Comparison of ENCODE assay signal across 1 cellular context in the genomic region with DNA sequence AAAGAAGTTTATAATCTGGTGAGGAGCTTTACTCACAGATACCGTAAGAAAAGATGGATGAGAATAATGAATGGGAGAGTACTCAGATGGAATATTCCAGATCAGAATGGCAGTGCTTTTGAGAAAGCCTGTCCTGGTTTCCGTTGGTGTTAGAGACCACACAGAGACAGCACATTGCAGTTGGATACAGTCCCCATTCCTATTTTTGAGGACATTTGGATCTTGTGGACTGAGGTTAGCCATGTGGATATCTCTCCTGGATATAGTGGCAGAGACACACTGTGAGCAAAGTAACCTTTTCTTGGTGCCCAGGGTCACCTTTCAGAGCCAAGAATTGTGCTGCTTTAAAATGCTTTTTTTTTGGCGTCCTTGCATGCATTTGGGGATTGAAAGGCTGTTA.
TF ChIP-seq lines count a peak whose summit lies in the region.

No MANE protein-coding gene starts in this region.

TF ChIP-seq in IMR-90, 13 proteins besides CTCF, POLR2A, EP300 and RAD21 (continued from another document):
- TF ChIP-seq CHD1 (IDR thresholded peaks at IDR 0.05; ENCODE audit: low read depth, low read length) (no peak), BHLHE40 (IDR thresholded peaks at IDR 0.05; ENCODE audit: low read depth, low read length) (no peak), SMC3 (IDR thresholded peaks at IDR 0.05; ENCODE audit: low read depth, low read length) (no peak), RCOR1 (IDR thresholded peaks at IDR 0.05; ENCODE audit: insufficient replicate concordance, low read length) (no peak), FOS (IDR thresholded peaks at IDR 0.05; ENCODE audit: low read depth, low read length) (no peak), NFE2L2 (IDR thresholded peaks at IDR 0.05; ENCODE audit: low read depth, low read length) (no peak)
- TF ChIP-seq, protein P1, sequence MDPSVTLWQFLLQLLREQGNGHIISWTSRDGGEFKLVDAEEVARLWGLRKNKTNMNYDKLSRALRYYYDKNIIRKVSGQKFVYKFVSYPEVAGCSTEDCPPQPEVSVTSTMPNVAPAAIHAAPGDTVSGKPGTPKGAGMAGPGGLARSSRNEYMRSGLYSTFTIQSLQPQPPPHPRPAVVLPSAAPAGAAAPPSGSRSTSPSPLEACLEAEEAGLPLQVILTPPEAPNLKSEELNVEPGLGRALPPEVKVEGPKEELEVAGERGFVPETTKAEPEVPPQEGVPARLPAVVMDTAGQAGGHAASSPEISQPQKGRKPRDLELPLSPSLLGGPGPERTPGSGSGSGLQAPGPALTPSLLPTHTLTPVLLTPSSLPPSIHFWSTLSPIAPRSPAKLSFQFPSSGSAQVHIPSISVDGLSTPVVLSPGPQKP (IDR thresholded peaks at IDR 0.05; ENCODE audit: borderline replicate concordance, low read depth, low read length): no peak
